10 cellular contexts compared by ENCODE assay signal in genomic region chr20:45456632-45457031, GRCh38. TPM values are rescaled to one million over a fixed set of nuclear protein-coding genes. Genes with fewer than 3 reads are reported as not detected.
DNase-seq lines count a peak whose midpoint lies in the region; ATAC-seq and TF ChIP-seq lines count a peak whose summit lies in the region.
"Had no signal": no experiment of that assay in that cellular context is flagged by ENCODE, and none has a peak within 500 bp of the region (broad histone marks: within the 10 kb centered on the region; RNA-seq: fewer than 3 reads in every experiment).

No MANE protein-coding gene starts in this region.

- H3K27ac Mint-ChIP-seq in activated T-helper 17 cell treated with anti-CD3 and anti-CD28 coated beads, Interleukin-2, amount 50 U/mL, for 72 hours = no peak overlapping the region
- H3K27ac Mint-ChIP-seq: B cell, T-cell had no signal

- H3K4me3 Mint-ChIP-seq in activated T-helper 17 cell treated with anti-CD3 and anti-CD28 coated beads, Interleukin-2, amount 50 U/mL, for 72 hours = no peak overlapping the region
- H3K4me3 Mint-ChIP-seq: B cell, T-cell had no signal

- H3K9me3 ChIP-seq in Loucy (ENCODE audit: insufficient read depth, low read depth, low read length) = no peaks in the 10 kb centered on the region
- H3K9me3 ChIP-seq in mucosa of descending colon = no peaks in the 10 kb centered on the region

- H3K27me3 ChIP-seq in Loucy (ENCODE audit: insufficient read depth, low read length, poor library complexity, severe bottlenecking) = no peaks in the 10 kb centered on the region

- ATAC-seq in activated T-helper 17 cell treated with anti-CD3 and anti-CD28 coated beads, Interleukin-2, amount 50 U/mL, for 72 hours (replicated peaks) = peak; percentile 65
- peak; percentile 92 for ATAC-seq in mucosa of descending colon
- no peak for ATAC-seq in HG03097 (IDR thresholded peaks at IDR 0.05; ENCODE audit: low FRiP score, unreplicated experiment)

- no peaks in the 10 kb centered on the region for H3K9me2 ChIP-seq in Loucy (replicated peaks; ENCODE audit: low read depth, low read length)

- no peaks in the 10 kb centered on the region for H3F3A ChIP-seq in Loucy (ENCODE audit: low read depth)

- H3K4me2 ChIP-seq in Loucy (ENCODE audit: low read depth, low read length, poor library complexity, severe bottlenecking) = no peak overlapping the region

- H3K4me1 ChIP-seq in Loucy (ENCODE audit: insufficient read depth, low read length, poor library complexity, severe bottlenecking) (no peaks in the 10 kb centered on the region), mucosa of descending colon (ENCODE audit: low read depth) (no peaks in the 10 kb centered on the region)

- H3K36me3 ChIP-seq in Loucy (ENCODE audit: insufficient read depth, low read length) (no peaks in the 10 kb centered on the region), mucosa of descending colon (ENCODE audit: low read depth) (no peaks in the 10 kb centered on the region)

- intact Hi-C loops in mucosa of descending colon (cut with DNase I, micrococcal nuclease) = no loop called here

- no peaks in the 10 kb centered on the region for H3K4me1 Mint-ChIP-seq in activated T-helper 17 cell treated with anti-CD3 and anti-CD28 coated beads, Interleukin-2, amount 50 U/mL, for 72 hours
- H3K4me1 Mint-ChIP-seq: T-cell had no signal

- H3K36me3 Mint-ChIP-seq in activated T-helper 17 cell treated with anti-CD3 and anti-CD28 coated beads, Interleukin-2, amount 50 U/mL, for 72 hours (ENCODE audit: low read depth) = no peaks in the 10 kb centered on the region
- H3K36me3 Mint-ChIP-seq: T-cell had no signal

- no peaks in the 10 kb centered on the region for H3K9me3 Mint-ChIP-seq in activated T-helper 17 cell treated with anti-CD3 and anti-CD28 coated beads, Interleukin-2, amount 50 U/mL, for 72 hours
- H3K9me3 Mint-ChIP-seq: T-cell had no signal

- H3K9ac ChIP-seq in Loucy (ENCODE audit: low read depth, low read length, poor library complexity, severe bottlenecking) = no peak overlapping the region

- H3K27me3 Mint-ChIP-seq in activated T-helper 17 cell treated with anti-CD3 and anti-CD28 coated beads, Interleukin-2, amount 50 U/mL, for 72 hours = peaks cover 14% of the 10 kb centered on the region

- H2AFZ ChIP-seq in Loucy (ENCODE audit: low read length) = no peak overlapping the region

- DNase-seq in NCI-H1694 (lab: John Stamatoyannopoulos, UW) (peak; percentile 1), NCI-H1694 treated with DMSO at 0.1 percent for 48 hours (lab: John Stamatoyannopoulos, UW) (no peak), mucosa of descending colon (peak in 2 of 3 donors; percentile 72 to 89), HPDE6-E6E7 (ENCODE audit: extremely low spot score) (no peak), cerebellar nuclear complex (lab: John Stamatoyannopoulos, UW) (no peak)

- H4K20me1 ChIP-seq in Loucy (ENCODE audit: insufficient read depth, low read length, poor library complexity, severe bottlenecking) = no peaks in the 10 kb centered on the region

- H3K79me2 ChIP-seq in Loucy (ENCODE audit: insufficient read depth, low read length) = no peaks in the 10 kb centered on the region

- TF ChIP-seq CTCF in Loucy (conservative IDR thresholded peaks at IDR 0.05; ENCODE audit: low read length) (peak; percentile 76), mucosa of descending colon (IDR thresholded peaks at IDR 0.05) (no peak)

- H3K4me3 ChIP-seq in Loucy (ENCODE audit: low read length, poor library complexity, severe bottlenecking) = no peak overlapping the region
- no peak overlapping the region for H3K4me3 ChIP-seq in mucosa of descending colon

RNA-seq across cellular contexts. Expression of gene WFDC2, which starts 12.9 kb away (rescaled TPM):
- total RNA-seq in activated T-helper 17 cell treated with anti-CD3 and anti-CD28 coated beads, Interleukin-2, amount 50 U/mL, for 72 hours = 1 to 10 TPM in 1 of 2 donors, not detected in 1; 3.5 TPM
- total RNA-seq in mucosa of descending colon = 100 to 1,000 TPM in 1 of 3 donors, 10 to 100 TPM in 2; 65.7 to 183 (median 78.0) TPM
- total RNA-seq: B cell had no signal

RNA-seq across cellular contexts. Expression of gene PIGT, which starts 40.7 kb away (rescaled TPM):
- 10 to 100 TPM; 34.4 to 67.9 TPM for total RNA-seq in activated T-helper 17 cell treated with anti-CD3 and anti-CD28 coated beads, Interleukin-2, amount 50 U/mL, for 72 hours
- 100 to 1,000 TPM in 2 of 3 donors, 10 to 100 TPM in 1; 92.1 to 137 (median 124) TPM for total RNA-seq in mucosa of descending colon

RNA-seq across cellular contexts. Expression of gene DBNDD2, which starts 48.5 kb away (rescaled TPM):
- total RNA-seq in activated T-helper 17 cell treated with anti-CD3 and anti-CD28 coated beads, Interleukin-2, amount 50 U/mL, for 72 hours = 10 to 100 TPM in 1 of 2 donors, 1 to 10 TPM in 1; 4.6 to 12.5 TPM
- total RNA-seq in mucosa of descending colon = 100 to 1,000 TPM; 108 to 125 (median 124) TPM

RNA-seq across cellular contexts. Expression of gene SPINT3, which starts 58.8 kb away (rescaled TPM):
- not detected for total RNA-seq in activated T-helper 17 cell treated with anti-CD3 and anti-CD28 coated beads, Interleukin-2, amount 50 U/mL, for 72 hours
- total RNA-seq in mucosa of descending colon = not detected
- total RNA-seq: B cell, T-cell had no signal

Comparison
In these comparisons a context has a peak if more than half of its experiments do, and no peak if none do; other contexts are left out.
1. DNase-seq: peak in NCI-H1694 (single experiment) and mucosa of descending colon (2 of 3); none in NCI-H1694 treated with DMSO at 0.1 percent for 48 hours (single experiment), HPDE6-E6E7 (single experiment) and cerebellar nuclear complex (0 of 2).
2. RNA of gene WFDC2, which starts 12.9 kb away (total RNA-seq): 65.7 to 183 TPM in mucosa of descending colon; 3.5 TPM in activated T-helper 17 cell treated with anti-CD3 and anti-CD28 coated beads, Interleukin-2, amount 50 U/mL, for 72 hours; every median in the first group is over 10 times any median in the second.
3. RNA of gene DBNDD2, which starts 48.5 kb away (total RNA-seq): 108 to 125 TPM in mucosa of descending colon; 4.6 to 12.5 TPM in activated T-helper 17 cell treated with anti-CD3 and anti-CD28 coated beads, Interleukin-2, amount 50 U/mL, for 72 hours; every median in the first group is over 4 times any median in the second.